ENCODE assay signal across 8 cellular contexts in the genomic region with DNA sequence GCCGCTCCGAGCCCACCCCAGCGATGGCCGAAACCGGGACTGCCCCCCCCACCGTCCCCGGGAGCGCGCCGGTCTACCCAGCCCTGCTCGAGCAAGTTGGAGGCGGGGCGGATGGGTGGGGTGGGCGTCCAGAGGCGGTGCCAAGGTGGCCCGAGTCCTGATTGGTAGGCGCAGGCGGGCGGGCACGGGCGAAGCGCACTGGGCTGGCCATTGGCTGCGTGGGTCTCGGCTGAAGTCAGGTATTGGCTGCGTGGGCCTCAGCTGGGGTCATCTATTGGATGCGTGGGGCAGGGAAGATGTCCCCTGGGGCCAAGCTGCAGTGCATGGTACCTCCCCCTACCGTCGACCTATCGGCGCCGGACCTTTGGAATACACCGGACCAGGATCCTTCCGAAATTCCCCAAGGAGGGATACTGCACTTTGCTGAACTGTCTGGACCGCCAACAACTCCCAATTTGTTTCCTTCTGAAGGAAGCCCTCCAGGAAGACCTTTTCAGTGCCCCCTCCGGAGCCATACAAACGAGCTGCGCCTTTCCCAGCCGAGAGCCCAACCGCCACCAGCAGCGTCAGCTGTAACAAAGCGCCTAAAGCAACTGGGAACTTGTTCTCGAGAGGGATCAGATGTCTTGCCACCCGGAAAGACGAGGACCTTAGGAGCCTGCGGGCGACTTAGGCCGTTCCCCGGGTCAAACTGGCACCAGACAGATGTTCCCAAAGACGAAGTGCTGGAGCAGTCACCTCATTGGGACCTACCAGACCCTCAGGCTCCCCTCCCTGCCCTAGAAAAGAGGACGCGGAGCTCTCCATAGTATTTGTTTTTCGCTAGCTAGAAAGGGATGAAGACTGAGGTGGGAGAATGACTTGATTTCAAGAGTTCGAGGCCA. TPM values are rescaled to one million over a fixed set of nuclear protein-coding genes. Genes with fewer than 3 reads are reported as not detected.
DNase-seq lines count a peak whose midpoint lies in the region; ATAC-seq and TF ChIP-seq lines count a peak whose summit lies in the region.

HOMEZ (minus strand) TSS at position 113 of the 884 bp plus-strand sequence. CDS start 180 bp downstream, outside the sequence.

- no peaks in the 10 kb centered on the region for H3K27me3 Mint-ChIP-seq in naive B cell
- no peaks in the 10 kb centered on the region for H3K27me3 Mint-ChIP-seq in stimulated activated memory B cell treated with anti-CD40 and anti-IgM and Interleukin-4, amounts not matched to agents 10 μg/mL and 1 μg/mL and 100 μg/mL, for 72 hours

- peak within 1 kb of the TSS; percentile 82 to 99 (median 92) for H3K27ac Mint-ChIP-seq in naive B cell
- H3K27ac Mint-ChIP-seq in stimulated activated memory B cell treated with anti-CD40 and anti-IgM and Interleukin-4, amounts not matched to agents 10 μg/mL and 1 μg/mL and 100 μg/mL, for 72 hours = peak within 1 kb of the TSS; percentile 83

- 0 out of 2 replicates have a peak, but pooled peaks cover 4% of the 10 kb centered on the region for H3K79me2 ChIP-seq in KMS-11 (ENCODE audit: insufficient read depth, low read depth)

- ATAC-seq in GM21737 (IDR thresholded peaks at IDR 0.05; ENCODE audit: unreplicated experiment) (peak; percentile 97), naive B cell (ENCODE audit: low read depth in 2 of 2) (peak; percentile 96 to 97)
- ATAC-seq in stimulated activated memory B cell treated with anti-CD40 and anti-IgM and Interleukin-4, amounts not matched to agents 10 μg/mL and 1 μg/mL and 100 μg/mL, for 72 hours = peak; percentile 100

- H3K4me3 Mint-ChIP-seq in naive B cell = peak within 1 kb of the TSS; percentile 87 to 99 (median 95)
- H3K4me3 Mint-ChIP-seq in stimulated activated memory B cell treated with anti-CD40 and anti-IgM and Interleukin-4, amounts not matched to agents 10 μg/mL and 1 μg/mL and 100 μg/mL, for 72 hours = peak within 1 kb of the TSS; percentile 97

- intact Hi-C loops in esophagus squamous epithelium (cut with DNase I) = no loop called here

- peak within 1 kb of the TSS; percentile 93 for H2AFZ ChIP-seq in KMS-11 (ENCODE audit: low read depth)

- no peaks in the 10 kb centered on the region for H3K36me3 ChIP-seq in KMS-11 (ENCODE audit: insufficient read depth)
- no peaks in the 10 kb centered on the region for H3K36me3 ChIP-seq in Peyer's patch
- H3K36me3 ChIP-seq in esophagus squamous epithelium = peaks cover 0 to 15% (median 0%) of the 10 kb centered on the region in 3 donors

- peak within 1 kb of the TSS; percentile 84 for H3K4me2 ChIP-seq in KMS-11

- H3K4me3 ChIP-seq in KMS-11 (IDR thresholded peaks at IDR 0.05; ENCODE audit: insufficient read depth, low read depth, low read length) = no peak within 1 kb of the TSS
- peak within 1 kb of the TSS; percentile 88 to 99 (median 94) for H3K4me3 ChIP-seq in Peyer's patch
- peak within 1 kb of the TSS; percentile 82 to 99 (median 96) for H3K4me3 ChIP-seq in esophagus squamous epithelium

- H3K9me3 ChIP-seq in Peyer's patch (no peaks in the 10 kb centered on the region), esophagus squamous epithelium (no peaks in the 10 kb centered on the region)

- H3K36me3 Mint-ChIP-seq in naive B cell = no peaks in the 10 kb centered on the region
- H3K36me3 Mint-ChIP-seq in stimulated activated memory B cell treated with anti-CD40 and anti-IgM and Interleukin-4, amounts not matched to agents 10 μg/mL and 1 μg/mL and 100 μg/mL, for 72 hours = no peaks in the 10 kb centered on the region

- peaks cover 7 to 31% (median 14%) of the 10 kb centered on the region in 3 donors for H3K4me1 Mint-ChIP-seq in naive B cell
- H3K4me1 Mint-ChIP-seq in stimulated activated memory B cell treated with anti-CD40 and anti-IgM and Interleukin-4, amounts not matched to agents 10 μg/mL and 1 μg/mL and 100 μg/mL, for 72 hours = peaks cover 21% of the 10 kb centered on the region

- H3K27me3 ChIP-seq in KMS-11 (ENCODE audit: insufficient read depth, low read depth) (no peaks in the 10 kb centered on the region), Peyer's patch (no peaks in the 10 kb centered on the region), esophagus squamous epithelium (peaks cover 0 to 4% (median 0%) of the 10 kb centered on the region in 4 donors)

- TF ChIP-seq CTCF in KMS-11 (conservative IDR thresholded peaks at IDR 0.05; ENCODE audit: low read depth, low read length) (no peak), Peyer's patch (IDR thresholded peaks at IDR 0.05) (peak in 4 of 6 experiments; percentile 6 to 27 (median 13)), esophagus squamous epithelium (IDR thresholded peaks at IDR 0.05) (peak in 4 of 6 experiments; percentile 15 to 36 (median 24))

- H3K9ac ChIP-seq in KMS-11 = peak within 1 kb of the TSS; percentile 69; the same call in 1 of the 2 replicates

- WGBS in esophagus squamous epithelium, 2 donors = 2 to 3% methylated on average over 11 to 14 of the region's 53 CpGs

- H3K27ac ChIP-seq in KMS-11 = peak within 1 kb of the TSS; percentile 61
- H3K27ac ChIP-seq in Peyer's patch = peak within 1 kb of the TSS; percentile 89 to 96 (median 93)
- peak within 1 kb of the TSS; percentile 95 to 100 (median 98) for H3K27ac ChIP-seq in esophagus squamous epithelium

- peak; percentile 53 to 70 for TF ChIP-seq POLR2A in Peyer's patch (IDR thresholded peaks at IDR 0.05)
- peak in 3 of 4 donors; percentile 11 to 88 (median 39) for TF ChIP-seq POLR2A in esophagus squamous epithelium (IDR thresholded peaks at IDR 0.05)

- no peaks in the 10 kb centered on the region for H3K9me3 Mint-ChIP-seq in naive B cell
- H3K9me3 Mint-ChIP-seq in stimulated activated memory B cell treated with anti-CD40 and anti-IgM and Interleukin-4, amounts not matched to agents 10 μg/mL and 1 μg/mL and 100 μg/mL, for 72 hours = no peaks in the 10 kb centered on the region

- no peaks in the 10 kb centered on the region for H4K20me1 ChIP-seq in KMS-11 (ENCODE audit: insufficient read depth)

- peaks cover 11% of the 10 kb centered on the region for H3K4me1 ChIP-seq in KMS-11 (ENCODE audit: low read depth, poor library complexity, severe bottlenecking)
- H3K4me1 ChIP-seq in Peyer's patch = peaks cover 0 to 13% (median 0%) of the 10 kb centered on the region in 4 donors
- peaks cover 13 to 45% (median 15%) of the 10 kb centered on the region in 3 donors for H3K4me1 ChIP-seq in esophagus squamous epithelium

- DNase-seq in DMS79 (lab: John Stamatoyannopoulos, UW) (peak; percentile 99), Peyer's patch (peak; percentile 98 to 99 (median 99)), esophagus squamous epithelium (lab: John Stamatoyannopoulos, UW) (peak; percentile 92), naive B cell (peak; percentile 97)
- peak; percentile 98 to 99 for DNase-seq in activated T-cell treated with anti-CD3 and anti-CD28 coated beads, Interleukin-2, amount 50 U/mL, for 48 hours

RNA-seq across cellular contexts. Expression of gene HOMEZ, which starts in this region (rescaled TPM):
- 10 to 100 TPM; 10.5 to 23.9 (median 15.0) TPM for total RNA-seq in Peyer's patch
- total RNA-seq in esophagus squamous epithelium = 10 to 100 TPM in 1 of 4 donors, 1 to 10 TPM in 3; 7.9 to 10.6 (median 9.5) TPM
- 1 to 10 TPM; 1.0 to 6.9 (median 4.8) TPM for polyA plus RNA-seq in naive B cell (ENCODE audit: low read depth in 6 of 6)
